9 cellular contexts compared by ENCODE assay signal in the genomic region with DNA sequence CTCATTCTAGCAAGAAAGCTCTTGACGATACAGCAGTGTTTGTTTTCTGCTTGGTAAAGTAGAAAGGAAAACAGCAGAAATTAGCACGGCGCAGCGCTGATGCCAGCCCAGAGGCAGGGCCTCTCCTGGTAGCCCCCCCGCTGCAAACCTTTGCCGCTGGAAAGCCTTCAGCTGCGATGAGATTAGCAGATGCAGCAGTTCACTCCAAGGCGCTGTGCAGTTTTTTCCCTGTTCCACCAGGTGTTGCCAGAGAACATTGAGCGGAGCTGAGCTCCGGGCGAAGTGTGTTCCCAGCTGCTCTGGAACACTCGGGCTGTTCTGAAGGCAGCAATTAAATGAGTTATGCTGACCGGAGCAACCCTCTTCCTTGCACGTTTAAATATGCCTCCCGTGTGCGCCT.
DNase-seq lines count a peak whose midpoint lies in the region; ATAC-seq and TF ChIP-seq lines count a peak whose summit lies in the region.
"Had no signal": no experiment of that assay in that cellular context is flagged by ENCODE, and none has a peak within 500 bp of the region (broad histone marks: within the 10 kb centered on the region; RNA-seq: fewer than 3 reads in every experiment).

No MANE protein-coding gene starts in this region.

- CTCF ChIA-PET in SK-N-SH (lab: Yijun Ruan, JAX), result interaction anchor here (0.7 to 1.3 kb wide), 8 partner anchors 10 to 594 kb away, joined by 3 to 7 read pairs (median 4); no protein-coding TSS in a partner anchor
- CTCF ChIA-PET in RWPE1 (lab: Yijun Ruan, JAX), result interaction anchor here (0.6 to 0.8 kb wide), 3 partner anchors 9 to 812 kb away, joined by 4 to 6 read pairs (median 4); no protein-coding TSS in a partner anchor

- no peak overlapping the region for H3K4me2 ChIP-seq in SK-N-SH

- no peaks in the 10 kb centered on the region for H4K20me1 ChIP-seq in SK-N-SH (ENCODE audit: insufficient read depth)

- peak; percentile 70 for TF ChIP-seq RAD21 in SK-N-SH (IDR thresholded peaks at IDR 0.05; ENCODE audit: low read length)

- H3K9me3 ChIP-seq in SK-N-SH (no peaks in the 10 kb centered on the region; the same call in 1 of the 2 replicates), upper lobe of left lung (no peaks in the 10 kb centered on the region), uterus (no peaks in the 10 kb centered on the region)

- ATAC-seq in SK-N-SH treated with all-trans-retinoic acid at 6 μM for 48 hours (no peak), upper lobe of left lung (ENCODE audit: low FRiP score in 2 of 2) (peak; percentile 48 to 87)
- no peak for ATAC-seq in activated naive CD4-positive, alpha-beta T cell treated with anti-CD3 and anti-CD28 coated beads, Interleukin-2, amount 50 U/mL, for 72 hours

- H3K36me3 ChIP-seq in SK-N-SH (replicated peaks in 1 of 2; ENCODE audit: control insufficient read depth in 1 of 2, insufficient read depth in 2 of 2, low read length in 1 of 2) (no peaks in the 10 kb centered on the region), upper lobe of left lung (no peaks in the 10 kb centered on the region), uterus (no peaks in the 10 kb centered on the region)

- H3K27me3 ChIP-seq in SK-N-SH (ENCODE audit: insufficient read depth) (no peaks in the 10 kb centered on the region), upper lobe of left lung (no peaks in the 10 kb centered on the region), uterus (no peaks in the 10 kb centered on the region)

- peaks cover 0 to 11% of the 10 kb centered on the region in 2 donors for H3K36me3 Mint-ChIP-seq in activated naive CD4-positive, alpha-beta T cell treated with anti-CD3 and anti-CD28 coated beads, Interleukin-2, amount 50 U/mL, for 72 hours

- TF ChIP-seq CTCF in SK-N-SH (IDR thresholded peaks at IDR 0.05) (no peak), VCaP (conservative IDR thresholded peaks at IDR 0.05) (peak; percentile 67), upper lobe of left lung (IDR thresholded peaks at IDR 0.05) (peak in 3 of 6 experiments; percentile 9 to 50 (median 31)), RWPE1 (conservative IDR thresholded peaks at IDR 0.05; ENCODE audit: low read depth) (no peak), uterus (IDR thresholded peaks at IDR 0.05) (peak in 1 of 4 experiments; percentile 30)

- H2AFZ ChIP-seq in SK-N-SH (ENCODE audit: low read depth), result no peak overlapping the region

- H3F3A ChIP-seq in SK-N-SH (replicated peaks; ENCODE audit: insufficient read depth), result no peaks in the 10 kb centered on the region

- DNase-seq in SK-N-SH (peak; percentile 46), kidney tubule cell (ENCODE audit: low spot score) (peak; percentile 35), upper lobe of left lung (peak; percentile 36 to 69), RWPE1 (ENCODE audit: low spot score) (no peak), uterus (no peak)
- no peak for DNase-seq in activated naive CD4-positive, alpha-beta T cell treated with anti-CD3 and anti-CD28 coated beads, Interleukin-2, amount 50 U/mL, for 72 hours (ENCODE audit: low spot score in 2 of 2)

- no peaks in the 10 kb centered on the region for H3K9me2 ChIP-seq in SK-N-SH

- no peak overlapping the region for H3K27ac Mint-ChIP-seq in activated naive CD4-positive, alpha-beta T cell treated with anti-CD3 and anti-CD28 coated beads, Interleukin-2, amount 50 U/mL, for 72 hours

- H3K4me1 ChIP-seq in SK-N-SH (ENCODE audit: control insufficient read depth in 1 of 2, insufficient read depth in 2 of 2, low read depth in 1 of 2, low read length in 1 of 2) (peaks cover 0 to 8% of the 10 kb centered on the region in 2 experiments; a peak in 1 of 4 replicates), upper lobe of left lung (peaks cover 0 to 5% (median 0%) of the 10 kb centered on the region in 4 donors), uterus (no peaks in the 10 kb centered on the region)

- TF ChIP-seq POLR2A in upper lobe of left lung (IDR thresholded peaks at IDR 0.05), result no peak
- no peak for TF ChIP-seq POLR2A in uterus (IDR thresholded peaks at IDR 0.05)

- H3K4me3 ChIP-seq in SK-N-SH (ENCODE audit: low read depth in 2 of 2, low read length in 1 of 2) (no peak overlapping the region), upper lobe of left lung (no peak overlapping the region), uterus (no peak overlapping the region)
- H3K4me3 ChIP-seq: skin epidermis had no signal

- no peak for TF ChIP-seq EP300 in SK-N-SH (IDR thresholded peaks at IDR 0.05; ENCODE audit: borderline replicate concordance in 1 of 2, low read depth in 1 of 2, low read length in 1 of 2)
- TF ChIP-seq EP300 in upper lobe of left lung (IDR thresholded peaks at IDR 0.05), result no peak

- H3K27ac ChIP-seq in SK-N-SH (ENCODE audit: low read depth in 2 of 2, low read length in 1 of 2) (no peak overlapping the region), VCaP (no peak overlapping the region), upper lobe of left lung (no peak overlapping the region), RWPE1 (no peak overlapping the region), uterus (no peak overlapping the region)
- H3K27ac ChIP-seq: skin epidermis had no signal

- no peaks in the 10 kb centered on the region for H3K79me2 ChIP-seq in SK-N-SH (ENCODE audit: insufficient read depth)

- H3K9me3 Mint-ChIP-seq in activated naive CD4-positive, alpha-beta T cell treated with anti-CD3 and anti-CD28 coated beads, Interleukin-2, amount 50 U/mL, for 72 hours, result peaks cover 5 to 9% of the 10 kb centered on the region in 2 donors

- intact Hi-C loops in uterus (cut with DNase I; ENCODE audit: low total_unique reads), result no loop called here

- POLR2A ChIA-PET in SK-N-SH (lab: Yijun Ruan, JAX), result no interaction called here
- POLR2A ChIA-PET in RWPE1 (lab: Yijun Ruan, JAX; ENCODE audit: low non-redundant PET), result no interaction called here

- 15% methylated on average over 16 of the region's 16 CpGs for WGBS in SK-N-SH (ENCODE audit: low lambda C conversion rate)
- whole genome bisulfite sequencing in upper lobe of left lung, 2 donors, result 34 to 44% methylated on average over 15 to 16 of the region's 16 CpGs

- no peak overlapping the region for H3K9ac ChIP-seq in SK-N-SH

TF ChIP-seq in SK-N-SH, 30 proteins besides CTCF, POLR2A, EP300 and RAD21:
- peak; percentile 36; the same call in 1 of the 2 replicates for TF ChIP-seq SMC3 (IDR thresholded peaks at IDR 0.05; ENCODE audit: low read depth, low read length)
- TF ChIP-seq YY1 (IDR thresholded peaks at IDR 0.05; ENCODE audit: low read depth), result no peak
- no peak for TF ChIP-seq RCOR1 (IDR thresholded peaks at IDR 0.05; ENCODE audit: low read length)
- TF ChIP-seq FOXJ3 (CRISPR knock-in tag; IDR thresholded peaks at IDR 0.05), result no peak
- no peak for TF ChIP-seq MAX (IDR thresholded peaks at IDR 0.05; ENCODE audit: low read depth)
- TF ChIP-seq, protein P1, sequence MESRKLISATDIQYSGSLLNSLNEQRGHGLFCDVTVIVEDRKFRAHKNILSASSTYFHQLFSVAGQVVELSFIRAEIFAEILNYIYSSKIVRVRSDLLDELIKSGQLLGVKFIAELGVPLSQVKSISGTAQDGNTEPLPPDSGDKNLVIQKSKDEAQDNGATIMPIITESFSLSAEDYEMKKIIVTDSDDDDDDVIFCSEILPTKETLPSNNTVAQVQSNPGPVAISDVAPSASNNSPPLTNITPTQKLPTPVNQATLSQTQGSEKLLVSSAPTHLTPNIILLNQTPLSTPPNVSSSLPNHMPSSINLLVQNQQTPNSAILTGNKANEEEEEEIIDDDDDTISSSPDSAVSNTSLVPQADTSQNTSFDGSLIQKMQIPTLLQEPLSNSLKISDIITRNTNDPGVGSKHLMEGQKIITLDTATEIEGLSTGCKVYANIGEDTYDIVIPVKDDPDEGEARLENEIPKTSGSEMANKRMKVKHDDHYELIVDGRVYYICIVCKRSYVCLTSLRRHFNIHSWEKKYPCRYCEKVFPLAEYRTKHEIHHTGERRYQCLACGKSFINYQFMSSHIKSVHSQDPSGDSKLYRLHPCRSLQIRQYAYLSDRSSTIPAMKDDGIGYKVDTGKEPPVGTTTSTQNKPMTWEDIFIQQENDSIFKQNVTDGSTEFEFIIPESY (IDR thresholded peaks at IDR 0.05; ENCODE audit: borderline replicate concordance, low read depth), result no peak
- TF ChIP-seq EZH2phosphoT487 (IDR thresholded peaks at IDR 0.05; ENCODE audit: borderline replicate concordance, low read depth), result no peak

TF ChIP-seq in SK-N-SH treated with all-trans-retinoic acid at 6 μM for 48 hours, 23 proteins besides CTCF, POLR2A, EP300 and RAD21:
- TF ChIP-seq ZFP3 (CRISPR knock-in tag; IDR thresholded peaks at IDR 0.05) (no peak), ARNTL (CRISPR knock-in tag; IDR thresholded peaks at IDR 0.05; ENCODE audit: borderline replicate concordance, low read depth) (no peak), ZC3H10 (CRISPR knock-in tag; IDR thresholded peaks at IDR 0.05) (no peak), TOX (CRISPR knock-in tag; IDR thresholded peaks at IDR 0.05; ENCODE audit: borderline replicate concordance) (no peak), GLIS3 (CRISPR knock-in tag; IDR thresholded peaks at IDR 0.05) (no peak), TCF4 (CRISPR knock-in tag; IDR thresholded peaks at IDR 0.05; ENCODE audit: borderline replicate concordance) (no peak; the same call in 1 of the 2 replicates)
- TF ChIP-seq, protein P2, sequence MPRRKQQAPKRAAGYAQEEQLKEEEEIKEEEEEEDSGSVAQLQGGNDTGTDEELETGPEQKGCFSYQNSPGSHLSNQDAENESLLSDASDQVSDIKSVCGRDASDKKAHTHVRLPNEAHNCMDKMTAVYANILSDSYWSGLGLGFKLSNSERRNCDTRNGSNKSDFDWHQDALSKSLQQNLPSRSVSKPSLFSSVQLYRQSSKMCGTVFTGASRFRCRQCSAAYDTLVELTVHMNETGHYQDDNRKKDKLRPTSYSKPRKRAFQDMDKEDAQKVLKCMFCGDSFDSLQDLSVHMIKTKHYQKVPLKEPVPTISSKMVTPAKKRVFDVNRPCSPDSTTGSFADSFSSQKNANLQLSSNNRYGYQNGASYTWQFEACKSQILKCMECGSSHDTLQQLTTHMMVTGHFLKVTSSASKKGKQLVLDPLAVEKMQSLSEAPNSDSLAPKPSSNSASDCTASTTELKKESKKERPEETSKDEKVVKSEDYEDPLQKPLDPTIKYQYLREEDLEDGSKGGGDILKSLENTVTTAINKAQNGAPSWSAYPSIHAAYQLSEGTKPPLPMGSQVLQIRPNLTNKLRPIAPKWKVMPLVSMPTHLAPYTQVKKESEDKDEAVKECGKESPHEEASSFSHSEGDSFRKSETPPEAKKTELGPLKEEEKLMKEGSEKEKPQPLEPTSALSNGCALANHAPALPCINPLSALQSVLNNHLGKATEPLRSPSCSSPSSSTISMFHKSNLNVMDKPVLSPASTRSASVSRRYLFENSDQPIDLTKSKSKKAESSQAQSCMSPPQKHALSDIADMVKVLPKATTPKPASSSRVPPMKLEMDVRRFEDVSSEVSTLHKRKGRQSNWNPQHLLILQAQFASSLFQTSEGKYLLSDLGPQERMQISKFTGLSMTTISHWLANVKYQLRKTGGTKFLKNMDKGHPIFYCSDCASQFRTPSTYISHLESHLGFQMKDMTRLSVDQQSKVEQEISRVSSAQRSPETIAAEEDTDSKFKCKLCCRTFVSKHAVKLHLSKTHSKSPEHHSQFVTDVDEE (CRISPR knock-in tag; IDR thresholded peaks at IDR 0.05), result no peak
TF ChIP-seq in SK-N-SH treated with all-trans-retinoic acid at 6 μM for 48 hours: peak in this region for 0.

Comparison
In these comparisons a context has a peak if more than half of its experiments do, and no peak if none do; other contexts are left out.
1. DNase-seq: peak in SK-N-SH (single experiment), kidney tubule cell (single experiment) and upper lobe of left lung (2 of 2); none in RWPE1 (single experiment), uterus (0 of 2) and activated naive CD4-positive, alpha-beta T cell treated with anti-CD3 and anti-CD28 coated beads, Interleukin-2, amount 50 U/mL, for 72 hours (0 of 2).
2. ATAC-seq: peak in upper lobe of left lung (2 of 2); none in SK-N-SH treated with all-trans-retinoic acid at 6 μM for 48 hours (single experiment) and activated naive CD4-positive, alpha-beta T cell treated with anti-CD3 and anti-CD28 coated beads, Interleukin-2, amount 50 U/mL, for 72 hours (0 of 2).